Comparison of ENCODE assay signal across 22 cellular contexts in the genomic region with DNA sequence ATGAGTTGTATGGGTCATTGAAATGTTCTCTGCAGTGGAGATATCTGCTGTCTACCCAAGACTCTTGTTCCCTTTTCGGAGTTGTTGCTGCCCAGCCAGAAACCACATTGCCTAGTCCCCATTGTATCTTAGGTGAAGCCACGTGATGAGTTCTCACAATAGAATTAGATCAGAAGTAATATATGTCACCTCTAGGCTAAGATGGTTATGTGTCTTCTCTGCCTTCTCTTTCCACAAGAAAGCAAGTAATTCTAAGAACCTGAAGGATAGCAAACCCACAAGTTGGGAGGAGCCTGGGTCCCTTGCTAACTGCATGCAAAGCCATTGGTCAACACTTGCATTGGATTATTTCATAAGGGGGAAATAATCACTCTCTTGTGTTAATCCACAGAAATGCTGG.
"Had no signal": no experiment of that assay in that cellular context is flagged by ENCODE, and none has a peak within 500 bp of the region (broad histone marks: within the 10 kb centered on the region; RNA-seq: fewer than 3 reads in every experiment).

No MANE protein-coding gene starts in this region.

- H3K9me3 ChIP-seq: gastrocnemius medialis, heart right ventricle, mucosa of descending colon, neutrophil, sigmoid colon, tibial artery, upper lobe of left lung, uterus had no signal

- H3K27ac Mint-ChIP-seq: naive thymus-derived CD8-positive, alpha-beta T cell had no signal

- H3K4me3 Mint-ChIP-seq: naive thymus-derived CD8-positive, alpha-beta T cell had no signal

- H3K27me3 ChIP-seq: gastrocnemius medialis, heart right ventricle, neutrophil, sigmoid colon, tibial artery, upper lobe of left lung, uterus had no signal

- H3K4me3 ChIP-seq: dorsolateral prefrontal cortex, gastrocnemius medialis, heart right ventricle, mucosa of descending colon, sigmoid colon, skin epidermis, tibial artery, upper lobe of left lung, uterus had no signal

- ATAC-seq: esophagus mucosa; gastrocnemius medialis; heart right ventricle; left lobe of liver; mucosa of descending colon; naive thymus-derived CD8-positive, alpha-beta T cell had no signal

- H3K27ac ChIP-seq: dorsolateral prefrontal cortex, gastrocnemius medialis, heart right ventricle, neutrophil, sigmoid colon, skin epidermis, tibial artery, upper lobe of left lung, uterus had no signal

- DNase-seq: cortex of kidney; dorsolateral prefrontal cortex; effector CD8-positive, alpha-beta T cell; gastrocnemius medialis; heart right ventricle; hypothalamus; mammary epithelial cell; mucosa of descending colon; naive thymus-derived CD8-positive, alpha-beta T cell; posterior cingulate gyrus; sigmoid colon; stimulated activated CD4-positive, alpha-beta T cell treated with anti-CD3 and anti-CD28 coated beads, Interleukin-12 subunit alpha, Interleukin-12 subunit beta, amount 100 ng/mL, for 4 hours; stimulated activated CD4-positive, alpha-beta T cell treated with anti-CD3 and anti-CD28 coated beads, Interleukin-2, amount 100 ng/mL, for 48 hours; stimulated activated naive CD4-positive, alpha-beta T cell treated with Interleukin-2 at 50 U/mL for 16 hours; tibial artery; upper lobe of left lung; uterus had no signal

- H3K36me3 Mint-ChIP-seq: naive thymus-derived CD8-positive, alpha-beta T cell had no signal

- FAIRE-seq: islet of Langerhans had no signal

- H3K36me3 ChIP-seq: gastrocnemius medialis, heart right ventricle, neutrophil, sigmoid colon, tibial artery, upper lobe of left lung, uterus had no signal

- H3K4me1 ChIP-seq: gastrocnemius medialis, heart right ventricle, sigmoid colon, tibial artery, upper lobe of left lung, uterus had no signal

- H3K9me3 Mint-ChIP-seq: naive thymus-derived CD8-positive, alpha-beta T cell had no signal
